Comparison of ENCODE assay signal across 1 cellular context in the genomic region with DNA sequence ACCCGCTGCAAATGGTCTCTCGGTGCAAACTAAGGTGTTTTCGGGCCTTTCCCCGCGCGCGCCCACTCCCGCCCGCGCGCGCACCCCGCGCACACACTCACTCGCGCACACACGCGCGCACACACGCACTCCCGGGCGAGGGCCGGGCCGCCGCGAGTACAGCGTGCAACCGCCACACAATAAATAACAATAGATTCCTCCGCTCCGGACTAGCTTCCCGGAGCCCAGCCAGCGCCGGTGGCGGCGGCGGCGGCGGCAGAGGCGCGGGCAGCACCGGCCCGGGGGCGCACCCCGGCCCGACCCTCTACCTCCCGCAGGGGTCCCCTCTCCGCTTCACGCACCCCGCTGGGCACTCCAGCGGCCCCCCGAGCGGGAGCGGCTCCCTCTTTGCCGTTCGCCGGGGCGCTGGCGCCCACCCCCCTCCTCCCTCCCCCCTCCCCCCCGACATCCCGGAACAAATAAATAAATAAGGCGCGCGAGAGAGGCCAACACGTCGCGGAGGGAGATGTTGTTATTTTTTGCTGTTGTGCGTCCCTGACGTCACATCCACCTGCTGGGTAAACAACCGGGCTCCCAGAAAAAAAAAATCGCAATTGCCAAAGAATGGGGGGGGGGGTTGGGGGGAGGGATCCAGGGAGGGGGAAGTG.
TF ChIP-seq lines count a peak whose summit lies in the region.

TSS of gene FOXP1 (minus strand) at position 160 of the 647 bp plus-strand sequence. CDS start 385,347 bp downstream, outside the sequence.

TF ChIP-seq in K562, 482 proteins besides CTCF, POLR2A, EP300 and RAD21 (continued from another document):
- TF ChIP-seq CCAR2 (IDR thresholded peaks at IDR 0.05; ENCODE audit: low read depth, low read length) (no peak), SOX6 (IDR thresholded peaks at IDR 0.05) (0 out of 2 replicates have a peak, but pooled peaks have one; percentile 32), SETDB1 (IDR thresholded peaks at IDR 0.05; ENCODE audit: low read length) (no peak), ELF1 (tag; IDR thresholded peaks at IDR 0.05) (0 out of 2 replicates have a peak, but pooled peaks have one; percentile 24), ATF1 (CRISPR knock-in tag; IDR thresholded peaks at IDR 0.05) (peak; percentile 48), ATF1 (tag; IDR thresholded peaks at IDR 0.05) (no peak), MNT (conservative IDR thresholded peaks at IDR 0.05) (peak; percentile 6 to 70; a peak in 2 of 4 replicates), ZNF766 (CRISPR knock-in tag; conservative IDR thresholded peaks at IDR 0.05) (peak; percentile 46; the same call in 1 of the 2 replicates), FOXP1 (CRISPR knock-in tag; IDR thresholded peaks at IDR 0.05) (peak; percentile 68; the same call in 1 of the 2 replicates), ZFX (CRISPR knock-in tag; IDR thresholded peaks at IDR 0.05) (peak; percentile 39; the same call in 1 of the 2 replicates), MEIS2 (IDR thresholded peaks at IDR 0.05; ENCODE audit: partially characterized antibody) (peak; percentile 18), BRF1 (IDR thresholded peaks at IDR 0.05; ENCODE audit: borderline replicate concordance, extremely low read depth, insufficient read length) (no peak), ZC3H4 (CRISPR knock-in tag; IDR thresholded peaks at IDR 0.05; ENCODE audit: borderline replicate concordance) (no peak), MAZ (CRISPR knock-in tag; conservative IDR thresholded peaks at IDR 0.05 in 1 of 2, IDR thresholded peaks at IDR 0.05 in 1 of 2) (peak in 1 of 2 experiments; percentile 15; a peak in 1 of 4 replicates), ZNF584 (CRISPR knock-in tag; IDR thresholded peaks at IDR 0.05; ENCODE audit: low read depth) (peak; percentile 13; the same call in 1 of the 2 replicates), TFAP4 (CRISPR knock-in tag; IDR thresholded peaks at IDR 0.05; ENCODE audit: borderline replicate concordance) (0 out of 2 replicates have a peak, but pooled peaks have one; percentile 23), LARP7 (IDR thresholded peaks at IDR 0.05) (no peak), RB1 (IDR thresholded peaks at IDR 0.05; ENCODE audit: low read depth) (peak; percentile 49), CREB1 (IDR thresholded peaks at IDR 0.05) (peak; percentile 40; the same call in 1 of the 2 replicates), CREB1 (CRISPR knock-in tag; IDR thresholded peaks at IDR 0.05) (no peak), PURB (CRISPR knock-in tag; IDR thresholded peaks at IDR 0.05; ENCODE audit: low read depth) (no peak), RBFOX2 (IDR thresholded peaks at IDR 0.05; ENCODE audit: low read depth, low read length) (peak; percentile 85), TRIM28 (IDR thresholded peaks at IDR 0.05) (no peak), NRF1 (conservative IDR thresholded peaks at IDR 0.05 in 1 of 2, IDR thresholded peaks at IDR 0.05 in 1 of 2) (peak; percentile 84 to 86), POLR2G (IDR thresholded peaks at IDR 0.05; ENCODE audit: low read depth, low read length) (peak; percentile 86), TBP (optimal IDR thresholded peaks at IDR 0.05; ENCODE audit: low read depth, low read length) (peak; percentile 52), GMEB1 (CRISPR knock-in tag; IDR thresholded peaks at IDR 0.05) (peak; percentile 54; the same call in 1 of the 2 replicates), ZNF707 (CRISPR knock-in tag; conservative IDR thresholded peaks at IDR 0.05) (no peak), HIVEP1 (CRISPR knock-in tag; IDR thresholded peaks at IDR 0.05) (0 out of 2 replicates have a peak, but pooled peaks have one; percentile 7), SAP30 (IDR thresholded peaks at IDR 0.05; ENCODE audit: borderline replicate concordance, insufficient read depth, low read depth, low read length, poor library complexity, severe bottlenecking) (peak; percentile 14), ZBTB1 (CRISPR knock-in tag; IDR thresholded peaks at IDR 0.05; ENCODE audit: borderline replicate concordance, low read depth) (no peak), SUPT5H (IDR thresholded peaks at IDR 0.05) (0 out of 2 replicates have a peak, but pooled peaks have one; percentile 12), MIER1 (IDR thresholded peaks at IDR 0.05; ENCODE audit: low read depth) (no peak), FOXJ2 (tag; IDR thresholded peaks at IDR 0.05) (peak; percentile 24; the same call in 1 of the 2 replicates), MYC (IDR thresholded peaks at IDR 0.05; ENCODE audit: low read depth, low read length) (peak; percentile 70), MYC (CRISPR knock-in tag; IDR thresholded peaks at IDR 0.05; ENCODE audit: borderline replicate concordance, low read depth) (no peak), JUND (IDR thresholded peaks at IDR 0.05; ENCODE audit: borderline replicate concordance, low read depth, low read length) (0 out of 2 replicates have a peak, but pooled peaks have one; percentile 6), JUND (tag; IDR thresholded peaks at IDR 0.05; ENCODE audit: borderline replicate concordance, low read depth, low read length) (no peak), E2F3 (CRISPR knock-in tag; IDR thresholded peaks at IDR 0.05) (0 out of 2 replicates have a peak, but pooled peaks have one; percentile 60), GABPA (tag; conservative IDR thresholded peaks at IDR 0.05; ENCODE audit: low read depth) (peak; percentile 77), CXXC5 (CRISPR knock-in tag; IDR thresholded peaks at IDR 0.05) (peak; percentile 77), YBX1 (IDR thresholded peaks at IDR 0.05) (no peak), SMAD4 (CRISPR knock-in tag; conservative IDR thresholded peaks at IDR 0.05) (peak; percentile 31), PHF8 (IDR thresholded peaks at IDR 0.05; ENCODE audit: borderline replicate concordance, low read length) (peak; percentile 46; the same call in 1 of the 2 replicates), RBM14 (IDR thresholded peaks at IDR 0.05; ENCODE audit: borderline replicate concordance, insufficient read depth, low read depth, low read length) (no peak), IRF1 (CRISPR knock-in tag; IDR thresholded peaks at IDR 0.05; ENCODE audit: borderline replicate concordance) (no peak), ZNF324 (CRISPR knock-in tag; IDR thresholded peaks at IDR 0.05) (no peak)
- TF ChIP-seq, protein P1, sequence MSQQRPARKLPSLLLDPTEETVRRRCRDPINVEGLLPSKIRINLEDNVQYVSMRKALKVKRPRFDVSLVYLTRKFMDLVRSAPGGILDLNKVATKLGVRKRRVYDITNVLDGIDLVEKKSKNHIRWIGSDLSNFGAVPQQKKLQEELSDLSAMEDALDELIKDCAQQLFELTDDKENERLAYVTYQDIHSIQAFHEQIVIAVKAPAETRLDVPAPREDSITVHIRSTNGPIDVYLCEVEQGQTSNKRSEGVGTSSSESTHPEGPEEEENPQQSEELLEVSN (IDR thresholded peaks at IDR 0.05; ENCODE audit: borderline replicate concordance in 1 of 2, extremely low read depth in 1 of 2, insufficient read depth in 1 of 2, insufficient read length in 1 of 2, low read depth in 1 of 2, low read length in 1 of 2, poor library complexity in 1 of 2, severe bottlenecking in 1 of 2): peak in 1 of 2 experiments; percentile 53
- TF ChIP-seq, protein P2, sequence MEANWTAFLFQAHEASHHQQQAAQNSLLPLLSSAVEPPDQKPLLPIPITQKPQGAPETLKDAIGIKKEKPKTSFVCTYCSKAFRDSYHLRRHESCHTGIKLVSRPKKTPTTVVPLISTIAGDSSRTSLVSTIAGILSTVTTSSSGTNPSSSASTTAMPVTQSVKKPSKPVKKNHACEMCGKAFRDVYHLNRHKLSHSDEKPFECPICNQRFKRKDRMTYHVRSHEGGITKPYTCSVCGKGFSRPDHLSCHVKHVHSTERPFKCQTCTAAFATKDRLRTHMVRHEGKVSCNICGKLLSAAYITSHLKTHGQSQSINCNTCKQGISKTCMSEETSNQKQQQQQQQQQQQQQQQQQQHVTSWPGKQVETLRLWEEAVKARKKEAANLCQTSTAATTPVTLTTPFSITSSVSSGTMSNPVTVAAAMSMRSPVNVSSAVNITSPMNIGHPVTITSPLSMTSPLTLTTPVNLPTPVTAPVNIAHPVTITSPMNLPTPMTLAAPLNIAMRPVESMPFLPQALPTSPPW (CRISPR knock-in tag; IDR thresholded peaks at IDR 0.05): peak; percentile 80
- TF ChIP-seq, protein P3, sequence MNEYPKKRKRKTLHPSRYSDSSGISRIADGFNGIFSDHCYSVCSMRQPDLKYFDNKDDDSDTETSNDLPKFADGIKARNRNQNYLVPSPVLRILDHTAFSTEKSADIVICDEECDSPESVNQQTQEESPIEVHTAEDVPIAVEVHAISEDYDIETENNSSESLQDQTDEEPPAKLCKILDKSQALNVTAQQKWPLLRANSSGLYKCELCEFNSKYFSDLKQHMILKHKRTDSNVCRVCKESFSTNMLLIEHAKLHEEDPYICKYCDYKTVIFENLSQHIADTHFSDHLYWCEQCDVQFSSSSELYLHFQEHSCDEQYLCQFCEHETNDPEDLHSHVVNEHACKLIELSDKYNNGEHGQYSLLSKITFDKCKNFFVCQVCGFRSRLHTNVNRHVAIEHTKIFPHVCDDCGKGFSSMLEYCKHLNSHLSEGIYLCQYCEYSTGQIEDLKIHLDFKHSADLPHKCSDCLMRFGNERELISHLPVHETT (CRISPR knock-in tag; conservative IDR thresholded peaks at IDR 0.05 in 1 of 2, IDR thresholded peaks at IDR 0.05 in 1 of 2): peak in 1 of 2 experiments; percentile 67; a peak in 1 of 4 replicates
